Comparison of ENCODE assay signal across 36 cellular contexts in genomic region chr22:19003518-19003917, GRCh38.
"Had no signal": no experiment of that assay in that cellular context is flagged by ENCODE, and none has a peak within 500 bp of the region (broad histone marks: within the 10 kb centered on the region; RNA-seq: fewer than 3 reads in every experiment).

No MANE protein-coding gene starts in this region.

- H3K27ac Mint-ChIP-seq: activated CD4-positive, alpha-beta T cell treated with anti-CD3 and anti-CD28 coated beads for 36 hours; activated CD4-positive, alpha-beta T cell treated with anti-CD3 and anti-CD28 coated beads, Interleukin-2, amount 10 ng/mL, durations not matched to agents 7 days and 5 days; activated CD8-positive, alpha-beta T cell treated with anti-CD3 and anti-CD28 coated beads, Interleukin-2, amount 10 ng/mL, durations not matched to agents 7 days and 5 days; activated naive CD4-positive, alpha-beta T cell treated with anti-CD3 and anti-CD28 coated beads, Interleukin-2, amount 50 U/mL, for 24 hours; activated naive CD8-positive, alpha-beta T cell treated with anti-CD3 and anti-CD28 coated beads, Interleukin-2, amount 10 ng/mL, durations not matched to agents 7 days and 5 days; T-helper 1 cell treated with Interleukin-12 subunit alpha and Interleukin-12 subunit beta and Interleukin-4 antibody, amounts not matched to agents 30 μg/mL and 1 μg/mL, for 36 hours; T-helper 2 cell treated with Interferon-gamma antibody and Interleukin-4, amounts not matched to agents 5 μg/mL and 100 μg/mL, for 36 hours; WTC11 had no signal

- H3K4me3 ChIP-seq: ascending aorta, cardiac muscle cell, SJSA1 had no signal

- H3K9me3 Mint-ChIP-seq: activated CD4-positive, alpha-beta T cell treated with anti-CD3 and anti-CD28 coated beads, Interleukin-2, amount 10 ng/mL, durations not matched to agents 7 days and 5 days; activated naive CD4-positive, alpha-beta T cell treated with anti-CD3 and anti-CD28 coated beads, Interleukin-2, amount 50 U/mL, for 24 hours; activated naive CD8-positive, alpha-beta T cell treated with anti-CD3 and anti-CD28 coated beads, Interleukin-2, amount 10 ng/mL, durations not matched to agents 7 days and 5 days; central memory CD8-positive, alpha-beta T cell; T-helper 1 cell treated with Interleukin-12 subunit alpha and Interleukin-12 subunit beta and Interleukin-4 antibody, amounts not matched to agents 30 μg/mL and 1 μg/mL, for 36 hours; T-helper 2 cell treated with Interferon-gamma antibody and Interleukin-4, amounts not matched to agents 5 μg/mL and 100 μg/mL, for 36 hours; WTC11 had no signal

- H3K9me3 ChIP-seq: ascending aorta, SJSA1, SK-N-SH had no signal

- H3K27me3 ChIP-seq: ascending aorta had no signal

- H3K36me3 ChIP-seq: ascending aorta, cardiac muscle cell, SJSA1 had no signal

- H3K9ac ChIP-seq: KMS-11, SK-N-SH had no signal

- ATAC-seq: activated CD4-positive, alpha-beta T cell treated with anti-CD3 and anti-CD28 coated beads for 36 hours; activated CD4-positive, CD25-positive, alpha-beta regulatory T cell treated with anti-CD3 and anti-CD28 coated beads, Interleukin-2, amount 50 U/mL, for 24 hours; activated CD8-positive, alpha-beta T cell treated with anti-CD3 and anti-CD28 coated beads, Interleukin-2, amount 10 ng/mL, durations not matched to agents 7 days and 5 days; Panc1; WTC11 had no signal

- H3K27ac ChIP-seq: ascending aorta, cardiac muscle cell, KMS-11, SJSA1 had no signal

- H3K4me1 Mint-ChIP-seq: activated CD4-positive, alpha-beta T cell treated with anti-CD3 and anti-CD28 coated beads for 36 hours; activated CD4-positive, alpha-beta T cell treated with anti-CD3 and anti-CD28 coated beads, Interleukin-2, amount 10 ng/mL, durations not matched to agents 7 days and 5 days; activated naive CD4-positive, alpha-beta T cell treated with anti-CD3 and anti-CD28 coated beads, Interleukin-2, amount 50 U/mL, for 24 hours; activated naive CD8-positive, alpha-beta T cell treated with anti-CD3 and anti-CD28 coated beads, Interleukin-2, amount 10 ng/mL, durations not matched to agents 7 days and 5 days; central memory CD8-positive, alpha-beta T cell; WTC11 had no signal

- H3K4me2 ChIP-seq: KMS-11, SK-N-SH had no signal

- H3K4me3 Mint-ChIP-seq: activated CD4-positive, alpha-beta T cell treated with anti-CD3 and anti-CD28 coated beads for 36 hours; activated CD4-positive, alpha-beta T cell treated with anti-CD3 and anti-CD28 coated beads, Interleukin-2, amount 10 ng/mL, durations not matched to agents 7 days and 5 days; activated CD8-positive, alpha-beta T cell treated with anti-CD3 and anti-CD28 coated beads, Interleukin-2, amount 10 ng/mL, durations not matched to agents 7 days and 5 days; activated naive CD4-positive, alpha-beta T cell treated with anti-CD3 and anti-CD28 coated beads, Interleukin-2, amount 50 U/mL, for 24 hours; activated naive CD8-positive, alpha-beta T cell treated with anti-CD3 and anti-CD28 coated beads, Interleukin-2, amount 10 ng/mL, durations not matched to agents 7 days and 5 days; central memory CD8-positive, alpha-beta T cell; T-helper 1 cell treated with Interleukin-12 subunit alpha and Interleukin-12 subunit beta and Interleukin-4 antibody, amounts not matched to agents 30 μg/mL and 1 μg/mL, for 36 hours; T-helper 2 cell treated with Interferon-gamma antibody and Interleukin-4, amounts not matched to agents 5 μg/mL and 100 μg/mL, for 36 hours; WTC11 had no signal

- H3K27me3 Mint-ChIP-seq: activated CD4-positive, alpha-beta T cell treated with anti-CD3 and anti-CD28 coated beads for 36 hours had no signal

- DNase-seq: activated CD4-positive, alpha-beta T cell treated with anti-CD3 and anti-CD28 coated beads for 36 hours; activated CD4-positive, alpha-beta T cell treated with anti-CD3 and anti-CD28 coated beads, Interleukin-2, amount 10 ng/mL, durations not matched to agents 7 days and 5 days; activated CD4-positive, alpha-beta T cell treated with anti-CD3 and anti-CD28 coated beads, Interleukin-2, amount 50 U/mL, for 48 hours; activated CD8-positive, alpha-beta memory T cell treated with anti-CD3 and anti-CD28 coated beads, Interleukin-2, amount 50 U/mL, for 48 hours; activated CD8-positive, alpha-beta T cell treated with anti-CD3 and anti-CD28 coated beads, Interleukin-2, amount 10 ng/mL, durations not matched to agents 7 days and 5 days; activated effector memory CD4-positive, alpha-beta T cell treated with anti-CD3 and anti-CD28 coated beads, Interleukin-2, amount 50 U/mL, for 16 hours; activated naive CD4-positive, alpha-beta T cell; activated naive CD8-positive, alpha-beta T cell treated with anti-CD3 and anti-CD28 coated beads, Interleukin-2, amount 10 ng/mL, durations not matched to agents 7 days and 5 days; activated T-cell treated with anti-CD3 and anti-CD28 coated beads, Interleukin-2, amount 50 U/mL, for 48 hours; amygdala; MM.1S; MV-4-11; NCI-H1092 treated with DMSO at 0.1 percent for 48 hours; NCI-H1417; NCI-H146; NCI-H187 treated with DMSO at 0.1 percent for 48 hours; NCI-H2081; NCI-H2171 treated with DMSO at 0.1 percent for 48 hours; NCI-H2227 treated with DMSO at 0.1 percent for 48 hours; NCI-H446; NCI-H510A treated with DMSO at 0.1 percent for 48 hours; NCI-H526 treated with DMSO at 0.1 percent for 48 hours; RPMI8226; SHP77 treated with DMSO at 0.1 percent for 48 hours; SK-N-SH had no signal

- H3K4me1 ChIP-seq: ascending aorta, SJSA1 had no signal

- H3K36me3 Mint-ChIP-seq: activated naive CD4-positive, alpha-beta T cell treated with anti-CD3 and anti-CD28 coated beads, Interleukin-2, amount 50 U/mL, for 24 hours; activated naive CD8-positive, alpha-beta T cell treated with anti-CD3 and anti-CD28 coated beads, Interleukin-2, amount 10 ng/mL, durations not matched to agents 7 days and 5 days; WTC11 had no signal
